ENCODE assay signal across 26 cellular contexts in the genomic region with DNA sequence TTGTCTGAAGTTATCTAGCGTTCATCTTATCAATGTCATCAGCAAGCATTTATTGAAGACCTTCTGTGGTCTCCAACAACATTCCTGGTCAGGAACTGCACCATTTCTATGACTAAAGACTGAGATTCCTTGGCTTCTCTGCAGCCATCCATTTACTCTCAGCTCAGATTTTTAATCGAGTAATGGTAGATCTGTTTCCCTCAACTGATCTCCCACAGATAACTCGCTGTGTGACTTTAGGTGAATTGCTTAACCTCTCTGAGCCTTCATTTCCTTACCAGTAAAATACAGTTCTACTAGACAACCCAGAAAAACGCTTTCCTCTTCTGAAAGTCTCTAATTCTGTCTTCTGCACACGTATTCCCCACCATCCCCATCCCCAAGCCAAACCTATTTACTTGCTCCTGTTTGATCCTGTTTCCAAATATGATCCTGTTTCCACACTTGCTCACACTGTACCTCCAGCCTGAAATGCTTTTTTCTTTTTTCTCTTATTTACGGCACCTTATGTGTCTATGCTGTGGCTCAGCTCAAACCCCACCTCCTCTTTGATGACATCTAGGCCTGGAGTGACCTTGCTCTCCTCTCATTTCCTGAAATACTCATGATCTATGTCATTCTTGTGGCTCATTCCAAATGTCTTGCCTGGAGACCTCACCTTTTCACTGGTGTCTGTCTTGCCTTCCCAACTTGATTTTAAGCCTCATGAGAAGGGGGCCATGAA. TPM values are rescaled to one million over a fixed set of nuclear protein-coding genes. Genes with fewer than 3 reads are reported as not detected.
DNase-seq lines count a peak whose midpoint lies in the region; ATAC-seq and TF ChIP-seq lines count a peak whose summit lies in the region.
"Had no signal": no experiment of that assay in that cellular context is flagged by ENCODE, and none has a peak within 500 bp of the region (broad histone marks: within the 10 kb centered on the region; RNA-seq: fewer than 3 reads in every experiment).

No MANE protein-coding gene starts in this region.

- DNase-seq in activated naive CD4-positive, alpha-beta T cell (lab: John Stamatoyannopoulos, UW) = no peak
- DNase-seq in HFFc6 = peak; percentile 70
- no peak for DNase-seq in activated naive CD8-positive, alpha-beta T cell treated with anti-CD3 and anti-CD28 coated beads for 36 hours
- DNase-seq in COLO668 (lab: John Stamatoyannopoulos, UW; ENCODE audit: unreplicated experiment) = no peak
- no peak for DNase-seq in activated CD8-positive, alpha-beta T cell treated with anti-CD3 and anti-CD28 coated beads for 36 hours
- no peak for DNase-seq in NCI-H2029 treated with DMSO at 0.1 percent for 48 hours (lab: John Stamatoyannopoulos, UW)
- DNase-seq: ACHN; activated naive CD4-positive, alpha-beta T cell treated with anti-CD3 and anti-CD28 coated beads, Interleukin-2, amount 10 ng/mL, durations not matched to agents 7 days and 5 days; activated T-cell treated with anti-CD3 and anti-CD28 coated beads for 4 hours; C1 segment of cervical spinal cord; cerebellar nuclear complex; DMS 273 treated with DMSO at 0.1 percent for 48 hours; GF-D8; HCEC 1CT; NCI-H1105; NCI-H446 treated with DMSO at 0.1 percent for 48 hours; SIG-M5; testis had no signal

- intact Hi-C loops in activated CD8-positive, alpha-beta T cell treated with anti-CD3 and anti-CD28 coated beads for 36 hours (cut with micrococcal nuclease) = loop anchor here (5.0 to 10.0 kb wide), 2 partner anchors 37 to 95 kb away; no protein-coding TSS in a partner anchor

- H3K9me3 ChIP-seq in neutrophil = no peaks in the 10 kb centered on the region
- H3K9me3 ChIP-seq: heart left ventricle, testis, vagina had no signal

- peak overlapping the region; percentile 5 for H3K4me3 Mint-ChIP-seq in activated naive CD4-positive, alpha-beta T cell treated with anti-CD3 and anti-CD28 coated beads, Interleukin-2, amount 50 U/mL, for 24 hours
- no peak overlapping the region for H3K4me3 Mint-ChIP-seq in HFFc6
- H3K4me3 Mint-ChIP-seq in activated naive CD8-positive, alpha-beta T cell treated with anti-CD3 and anti-CD28 coated beads for 36 hours = peak overlapping the region; percentile 3
- no peak overlapping the region for H3K4me3 Mint-ChIP-seq in activated CD8-positive, alpha-beta T cell treated with anti-CD3 and anti-CD28 coated beads for 36 hours
- H3K4me3 Mint-ChIP-seq: activated naive CD4-positive, alpha-beta T cell treated with anti-CD3 and anti-CD28 coated beads, Interleukin-2, amount 10 ng/mL, durations not matched to agents 7 days and 5 days; mesothelial cell of epicardium; nephron had no signal

- no peaks in the 10 kb centered on the region for H3K27me3 Mint-ChIP-seq in activated naive CD4-positive, alpha-beta T cell treated with anti-CD3 and anti-CD28 coated beads, Interleukin-2, amount 50 U/mL, for 24 hours
- peaks cover 24% of the 10 kb centered on the region for H3K27me3 Mint-ChIP-seq in HFFc6 (ENCODE audit: insufficient read depth)
- no peaks in the 10 kb centered on the region for H3K27me3 Mint-ChIP-seq in activated naive CD8-positive, alpha-beta T cell treated with anti-CD3 and anti-CD28 coated beads for 36 hours
- no peaks in the 10 kb centered on the region for H3K27me3 Mint-ChIP-seq in activated CD8-positive, alpha-beta T cell treated with anti-CD3 and anti-CD28 coated beads for 36 hours
- H3K27me3 Mint-ChIP-seq: activated naive CD4-positive, alpha-beta T cell treated with anti-CD3 and anti-CD28 coated beads, Interleukin-2, amount 10 ng/mL, durations not matched to agents 7 days and 5 days had no signal

- TF ChIP-seq CTCF in HFFc6 (IDR thresholded peaks at IDR 0.05) (no peak), neutrophil (IDR thresholded peaks at IDR 0.05) (no peak)
- TF ChIP-seq CTCF in activated CD8-positive, alpha-beta T cell treated with anti-CD3 and anti-CD28 coated beads for 36 hours (IDR thresholded peaks at IDR 0.05) = no peak

- H3K4me1 Mint-ChIP-seq in activated naive CD4-positive, alpha-beta T cell treated with anti-CD3 and anti-CD28 coated beads, Interleukin-2, amount 50 U/mL, for 24 hours = peaks cover 60% of the 10 kb centered on the region
- H3K4me1 Mint-ChIP-seq in HFFc6 (ENCODE audit: low read depth) = peaks cover 39% of the 10 kb centered on the region
- H3K4me1 Mint-ChIP-seq in activated naive CD8-positive, alpha-beta T cell treated with anti-CD3 and anti-CD28 coated beads for 36 hours = peaks cover 62% of the 10 kb centered on the region
- H3K4me1 Mint-ChIP-seq in activated CD8-positive, alpha-beta T cell treated with anti-CD3 and anti-CD28 coated beads for 36 hours (ENCODE audit: low read depth) = peaks cover 65% of the 10 kb centered on the region
- H3K4me1 Mint-ChIP-seq: nephron had no signal

- peaks cover 3% of the 10 kb centered on the region for H3K36me3 Mint-ChIP-seq in activated naive CD4-positive, alpha-beta T cell treated with anti-CD3 and anti-CD28 coated beads, Interleukin-2, amount 50 U/mL, for 24 hours
- no peaks in the 10 kb centered on the region; the same call in 1 of the 2 replicates for H3K36me3 Mint-ChIP-seq in HFFc6 (ENCODE audit: low read depth)
- H3K36me3 Mint-ChIP-seq in activated naive CD8-positive, alpha-beta T cell treated with anti-CD3 and anti-CD28 coated beads for 36 hours = peaks cover 9% of the 10 kb centered on the region
- peaks cover 5% of the 10 kb centered on the region for H3K36me3 Mint-ChIP-seq in activated CD8-positive, alpha-beta T cell treated with anti-CD3 and anti-CD28 coated beads for 36 hours (ENCODE audit: low read depth)
- H3K36me3 Mint-ChIP-seq: mesothelial cell of epicardium had no signal

- peak overlapping the region; percentile 6 for H3K27ac Mint-ChIP-seq in activated naive CD4-positive, alpha-beta T cell treated with anti-CD3 and anti-CD28 coated beads, Interleukin-2, amount 50 U/mL, for 24 hours
- H3K27ac Mint-ChIP-seq in HFFc6 = no peak overlapping the region
- H3K27ac Mint-ChIP-seq in activated naive CD8-positive, alpha-beta T cell treated with anti-CD3 and anti-CD28 coated beads for 36 hours = no peak overlapping the region
- H3K27ac Mint-ChIP-seq in activated CD8-positive, alpha-beta T cell treated with anti-CD3 and anti-CD28 coated beads for 36 hours = no peak overlapping the region
- H3K27ac Mint-ChIP-seq: mesothelial cell of epicardium had no signal

- H3K4me3 ChIP-seq in neutrophil (ENCODE audit: low read depth in 1 of 2, low read length in 1 of 2) = no peak overlapping the region
- H3K4me3 ChIP-seq: heart left ventricle, testis, vagina had no signal

- peaks cover 38% of the 10 kb centered on the region for H3K36me3 ChIP-seq in neutrophil
- H3K36me3 ChIP-seq: vagina had no signal

- H3K27me3 ChIP-seq in neutrophil = no peaks in the 10 kb centered on the region
- H3K27me3 ChIP-seq: heart left ventricle, testis, vagina had no signal

- CTCF ChIA-PET in activated CD8-positive, alpha-beta T cell treated with anti-CD3 and anti-CD28 coated beads for 36 hours (lab: Charles Lee) = interaction anchor here (0.9 to 1.5 kb wide), 3 partner anchors 21 to 41 kb away, joined by 3 read pairs; no protein-coding TSS in a partner anchor

- ATAC-seq in activated CD8-positive, alpha-beta T cell treated with anti-CD3 and anti-CD28 coated beads for 36 hours = no peak

- no peaks in the 10 kb centered on the region for H3K9me3 Mint-ChIP-seq in activated naive CD4-positive, alpha-beta T cell treated with anti-CD3 and anti-CD28 coated beads, Interleukin-2, amount 50 U/mL, for 24 hours
- no peaks in the 10 kb centered on the region for H3K9me3 Mint-ChIP-seq in HFFc6
- no peaks in the 10 kb centered on the region for H3K9me3 Mint-ChIP-seq in activated naive CD8-positive, alpha-beta T cell treated with anti-CD3 and anti-CD28 coated beads for 36 hours
- H3K9me3 Mint-ChIP-seq in activated CD8-positive, alpha-beta T cell treated with anti-CD3 and anti-CD28 coated beads for 36 hours = no peaks in the 10 kb centered on the region
- H3K9me3 Mint-ChIP-seq: activated naive CD4-positive, alpha-beta T cell treated with anti-CD3 and anti-CD28 coated beads, Interleukin-2, amount 10 ng/mL, durations not matched to agents 7 days and 5 days; mesothelial cell of epicardium; nephron had no signal

- peaks cover 73 to 76% of the 10 kb centered on the region in 2 experiments for H3K4me1 ChIP-seq in neutrophil (ENCODE audit: control insufficient read depth in 1 of 2, insufficient read depth in 1 of 2, low read depth in 1 of 2, low read length in 1 of 2)
- H3K4me1 ChIP-seq: parathyroid adenoma, testis had no signal

- POLR2A ChIA-PET in activated CD8-positive, alpha-beta T cell treated with anti-CD3 and anti-CD28 coated beads for 36 hours (lab: Charles Lee) = no interaction called here

- peak overlapping the region; percentile 99 for H3K27ac ChIP-seq in neutrophil
- H3K27ac ChIP-seq: epithelial cell of prostate, heart left ventricle, parathyroid adenoma, testis, vagina had no signal

RNA-seq across cellular contexts. Expression of a gene that starts 21.8 kb away (rescaled TPM):
- under 1 TPM; 0.18 to 0.40 (median 0.22) TPM for total RNA-seq in HFFc6 (2021; fragmentation: NEBNext Ultra II Directional; extraction: Animal tissue kit (Norgen Biotek cat#: 25700))
- total RNA-seq in activated naive CD8-positive, alpha-beta T cell treated with anti-CD3 and anti-CD28 coated beads for 36 hours = 1 to 10 TPM; 4.7 to 6.0 TPM
- total RNA-seq in activated CD8-positive, alpha-beta T cell treated with anti-CD3 and anti-CD28 coated beads for 36 hours = 1 to 10 TPM; 8.8 to 9.5 TPM

Comparison
In these comparisons a context has a peak if more than half of its experiments do, and no peak if none do; other contexts are left out.
1. H3K4me3 Mint-ChIP-seq: peak in activated naive CD4-positive, alpha-beta T cell treated with anti-CD3 and anti-CD28 coated beads, Interleukin-2, amount 50 U/mL, for 24 hours (single experiment) and activated naive CD8-positive, alpha-beta T cell treated with anti-CD3 and anti-CD28 coated beads for 36 hours (single experiment); none in HFFc6 (single experiment) and activated CD8-positive, alpha-beta T cell treated with anti-CD3 and anti-CD28 coated beads for 36 hours (single experiment).
2. RNA of a gene that starts 21.8 kb away (total RNA-seq): 8.8 to 9.5 TPM in activated CD8-positive, alpha-beta T cell treated with anti-CD3 and anti-CD28 coated beads for 36 hours and 4.7 to 6.0 TPM in activated naive CD8-positive, alpha-beta T cell treated with anti-CD3 and anti-CD28 coated beads for 36 hours; 0.18 to 0.40 TPM in HFFc6; every median in the first group is over 4 times any median in the second.